Comparison of ENCODE assay signal across 24 cellular contexts in the genomic region with DNA sequence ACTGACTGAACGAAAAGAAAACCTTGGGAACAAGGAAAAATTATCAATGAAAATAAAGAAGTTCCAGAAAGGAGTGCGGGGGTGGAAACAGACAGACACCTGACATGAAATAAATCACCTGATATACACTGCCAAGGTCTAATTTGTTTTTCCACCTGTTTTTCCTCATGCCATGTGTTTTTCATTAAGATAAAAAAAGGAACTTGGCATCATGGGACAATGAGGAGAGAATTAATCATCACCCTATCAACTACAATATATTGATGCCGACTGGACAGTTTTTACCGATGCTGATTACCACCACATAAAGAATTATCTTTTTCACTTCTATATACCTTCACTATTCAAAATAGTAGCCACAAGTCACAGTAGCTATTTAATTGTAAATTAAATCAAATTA.
"Had no signal": no experiment of that assay in that cellular context is flagged by ENCODE, and none has a peak within 500 bp of the region (broad histone marks: within the 10 kb centered on the region; RNA-seq: fewer than 3 reads in every experiment).

No MANE protein-coding gene starts in this region.

- H3K9me3 Mint-ChIP-seq: memory B cell; naive B cell; natural killer cell treated with Interleukin-12 subunit alpha and Interleukin-12 subunit beta and Interleukin-15 and Interleukin-18, amount 100 ng/mL, for 72 hours; neural crest cell; stimulated activated effector memory CD8-positive, alpha-beta T cell treated with anti-CD3 and anti-CD28 coated beads, Interleukin-12 subunit alpha, Interleukin-12 subunit beta, amount 100 ng/mL, for 72 hours had no signal

- H3K79me2 ChIP-seq: parathyroid adenoma had no signal

- DNase-seq: dorsolateral prefrontal cortex; effector CD4-positive, alpha-beta T cell; foreskin melanocyte; hypothalamus; naive B cell; sigmoid colon; stimulated activated CD4-positive, alpha-beta T cell treated with anti-CD3 and anti-CD28 coated beads, Interleukin-2, amount 100 ng/mL, for 24 hours; stimulated activated CD4-positive, alpha-beta T cell treated with anti-CD3 and anti-CD28 coated beads, Interleukin-4, amount 100 ng/mL, for 24 hours; stimulated activated naive CD4-positive, alpha-beta T cell treated with Interleukin-2 at 50 U/mL for 16 hours; stomach; thyroid gland; trophoblast cell had no signal

- H3K4me1 ChIP-seq: parathyroid adenoma, sigmoid colon, thyroid gland, vagina had no signal

- H2AFZ ChIP-seq: parathyroid adenoma had no signal

- H3K27ac ChIP-seq: epithelial cell of prostate, neutrophil, parathyroid adenoma, sigmoid colon, stomach, thyroid gland, vagina had no signal

- ATAC-seq: esophagus mucosa; natural killer cell treated with Interleukin-12 subunit alpha and Interleukin-12 subunit beta and Interleukin-15 and Interleukin-18, amount 100 ng/mL, for 72 hours; stimulated activated effector memory CD8-positive, alpha-beta T cell treated with anti-CD3 and anti-CD28 coated beads, Interleukin-12 subunit alpha, Interleukin-12 subunit beta, amount 100 ng/mL, for 72 hours had no signal

- H3K4me3 ChIP-seq: dorsolateral prefrontal cortex, lung, sigmoid colon, stomach, thyroid gland, vagina had no signal

- H3K36me3 ChIP-seq: neutrophil, sigmoid colon, thyroid gland, vagina had no signal

- H3K9me3 ChIP-seq: neutrophil, sigmoid colon, stomach, thyroid gland, vagina had no signal

- H3K27ac Mint-ChIP-seq: memory B cell; naive B cell; natural killer cell treated with Interleukin-12 subunit alpha and Interleukin-12 subunit beta and Interleukin-15 and Interleukin-18, amount 100 ng/mL, for 72 hours; progenitor cell of endocrine pancreas; stimulated activated effector memory CD8-positive, alpha-beta T cell treated with anti-CD3 and anti-CD28 coated beads, Interleukin-12 subunit alpha, Interleukin-12 subunit beta, amount 100 ng/mL, for 72 hours had no signal

- FAIRE-seq: colon had no signal

- H3K9ac ChIP-seq: parathyroid adenoma had no signal

- H3K27me3 ChIP-seq: dorsolateral prefrontal cortex, neutrophil, sigmoid colon, stomach, thyroid gland, vagina had no signal

- H3K36me3 Mint-ChIP-seq: memory B cell; naive B cell; natural killer cell treated with Interleukin-12 subunit alpha and Interleukin-12 subunit beta and Interleukin-15 and Interleukin-18, amount 100 ng/mL, for 72 hours; stimulated activated effector memory CD8-positive, alpha-beta T cell treated with anti-CD3 and anti-CD28 coated beads, Interleukin-12 subunit alpha, Interleukin-12 subunit beta, amount 100 ng/mL, for 72 hours had no signal

- H3K4me1 Mint-ChIP-seq: memory B cell; naive B cell; stimulated activated effector memory CD8-positive, alpha-beta T cell treated with anti-CD3 and anti-CD28 coated beads, Interleukin-12 subunit alpha, Interleukin-12 subunit beta, amount 100 ng/mL, for 72 hours had no signal

- H3K27me3 Mint-ChIP-seq: memory B cell, naive B cell, progenitor cell of endocrine pancreas had no signal

- H3K4me3 Mint-ChIP-seq: memory B cell; naive B cell; natural killer cell treated with Interleukin-12 subunit alpha and Interleukin-12 subunit beta and Interleukin-15 and Interleukin-18, amount 100 ng/mL, for 72 hours; neural crest cell; stimulated activated effector memory CD8-positive, alpha-beta T cell treated with anti-CD3 and anti-CD28 coated beads, Interleukin-12 subunit alpha, Interleukin-12 subunit beta, amount 100 ng/mL, for 72 hours had no signal
